Comparison of ENCODE assay signal across 8 cellular contexts in the genomic region with DNA sequence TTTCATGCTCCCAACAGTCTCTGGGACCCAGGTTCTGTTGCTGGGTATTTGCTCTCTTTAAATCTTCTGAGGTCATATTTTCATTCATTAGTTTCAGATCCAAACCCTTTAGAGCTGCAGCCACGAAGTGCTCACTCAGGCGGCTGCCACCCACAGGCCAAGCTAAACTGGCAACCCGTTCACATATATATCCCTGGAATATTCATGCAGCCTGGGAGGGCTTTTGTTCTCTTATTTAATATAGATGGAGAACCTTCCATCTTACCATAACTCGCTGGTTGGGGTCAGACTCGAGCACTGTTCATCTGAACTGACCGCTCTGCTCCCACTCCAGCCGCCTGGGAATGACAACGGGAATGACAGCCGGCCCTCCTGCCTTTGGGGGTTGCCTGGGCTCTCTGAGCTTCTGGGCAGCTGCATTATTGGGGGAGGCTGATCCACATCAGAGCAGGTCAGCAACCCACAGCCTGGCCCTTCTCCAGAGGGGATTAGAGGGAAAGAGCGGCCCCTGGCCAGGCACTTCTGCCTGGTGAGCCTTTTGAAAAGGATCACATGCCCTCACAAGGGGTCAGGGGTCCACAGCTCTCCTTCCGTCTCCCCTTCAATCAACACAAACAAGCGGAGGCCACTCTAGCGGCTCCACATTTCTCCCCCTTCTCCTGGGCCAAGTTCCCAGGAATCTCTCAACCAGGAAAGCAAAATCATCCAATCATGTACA. TPM values are rescaled to one million over a fixed set of nuclear protein-coding genes. Genes with fewer than 3 reads are reported as not detected.
DNase-seq lines count a peak whose midpoint lies in the region; ATAC-seq and TF ChIP-seq lines count a peak whose summit lies in the region.

No MANE protein-coding gene starts in this region.

- H3K4me3 ChIP-seq in testis: no peak overlapping the region

- peak overlapping the region; percentile 50 for H3K27ac Mint-ChIP-seq in CD4-positive, alpha-beta T cell
- H3K27ac Mint-ChIP-seq in effector memory CD8-positive, alpha-beta T cell: peak overlapping the region; percentile 4 to 91
- H3K27ac Mint-ChIP-seq in osteocyte (ENCODE audit: unreplicated experiment): peak overlapping the region; percentile 61

- H3K36me3 Mint-ChIP-seq in CD4-positive, alpha-beta T cell (ENCODE audit: low read depth): peaks cover 24% of the 10 kb centered on the region
- peaks cover 27% of the 10 kb centered on the region for H3K36me3 Mint-ChIP-seq in effector memory CD8-positive, alpha-beta T cell (ENCODE audit: insufficient read depth)
- H3K36me3 Mint-ChIP-seq in osteocyte (ENCODE audit: unreplicated experiment): peaks cover 11% of the 10 kb centered on the region

- intact Hi-C loops in CD4-positive, alpha-beta T cell (cut with DNase I, micrococcal nuclease): loop anchor here in 1 of 2 experiments (10.0 kb wide), 1 partner anchor 56 kb away; the partner anchor contains the start of gene MAFF
- intact Hi-C loops in testis (cut with DNase I; ENCODE audit: low total_unique reads): no loop called here

- no peak for TF ChIP-seq POLR2A in testis (IDR thresholded peaks at IDR 0.05)

- TF ChIP-seq CTCF in CD4-positive, alpha-beta T cell (IDR thresholded peaks at IDR 0.05): no peak
- TF ChIP-seq CTCF in osteocyte (IDR thresholded peaks at IDR 0.05) (no peak), testis (IDR thresholded peaks at IDR 0.05) (peak in 1 of 3 experiments; percentile 13)

- H3K27me3 Mint-ChIP-seq in CD4-positive, alpha-beta T cell: no peaks in the 10 kb centered on the region
- no peaks in the 10 kb centered on the region for H3K27me3 Mint-ChIP-seq in effector memory CD8-positive, alpha-beta T cell
- H3K27me3 Mint-ChIP-seq in osteocyte (ENCODE audit: unreplicated experiment): no peaks in the 10 kb centered on the region

- DNase-seq in CD4-positive, alpha-beta T cell: no peak
- no peak for DNase-seq in effector memory CD8-positive, alpha-beta T cell
- DNase-seq in osteocyte (ENCODE audit: extremely low spot score, unreplicated experiment): no peak
- no peak for DNase-seq in testis
- DNase-seq in NCI-H748 (lab: John Stamatoyannopoulos, UW; ENCODE audit: unreplicated experiment): no peak

- CTCF ChIA-PET in CD4-positive, alpha-beta T cell (lab: Charles Lee): interaction anchor here (0.6 kb wide), 1 partner anchor 159 kb away, joined by 5 read pairs; no protein-coding TSS in a partner anchor

- 61 to 73% methylated on average over 13 of the region's 13 CpGs for WGBS in testis, 2 donors

- POLR2A ChIA-PET in CD4-positive, alpha-beta T cell (lab: Charles Lee): no interaction called here

- H3K4me3 Mint-ChIP-seq in CD4-positive, alpha-beta T cell: no peak overlapping the region
- peak overlapping the region; percentile 13 to 57 for H3K4me3 Mint-ChIP-seq in effector memory CD8-positive, alpha-beta T cell
- no peak overlapping the region for H3K4me3 Mint-ChIP-seq in osteocyte (ENCODE audit: unreplicated experiment)

- H3K9me3 ChIP-seq in CD4-positive, alpha-beta T cell (ENCODE audit: control insufficient read depth, low read length): no peaks in the 10 kb centered on the region
- no peaks in the 10 kb centered on the region for H3K9me3 ChIP-seq in testis

- peaks cover 50% of the 10 kb centered on the region for H3K4me1 Mint-ChIP-seq in CD4-positive, alpha-beta T cell (ENCODE audit: low read depth)
- peaks cover 36 to 38% of the 10 kb centered on the region in 2 donors for H3K4me1 Mint-ChIP-seq in effector memory CD8-positive, alpha-beta T cell (ENCODE audit: low read depth in 2 of 2)
- H3K4me1 Mint-ChIP-seq in osteocyte (ENCODE audit: unreplicated experiment): peaks cover 44% of the 10 kb centered on the region

- no peak overlapping the region for H3K27ac ChIP-seq in CD4-positive, alpha-beta T cell (ENCODE audit: low read depth, low read length)
- peak overlapping the region in 1 of 2 donors; percentile 6 for H3K27ac ChIP-seq in testis

- H3K9me3 Mint-ChIP-seq in CD4-positive, alpha-beta T cell: no peaks in the 10 kb centered on the region
- no peaks in the 10 kb centered on the region for H3K9me3 Mint-ChIP-seq in effector memory CD8-positive, alpha-beta T cell
- H3K9me3 Mint-ChIP-seq in osteocyte (ENCODE audit: unreplicated experiment): no peaks in the 10 kb centered on the region

- peak; percentile 20 for ATAC-seq in CD4-positive, alpha-beta T cell (ENCODE audit: poor library complexity)
- ATAC-seq in HG03442 (IDR thresholded peaks at IDR 0.05; ENCODE audit: unreplicated experiment) (peak; percentile 10), HG02973 (IDR thresholded peaks at IDR 0.05; ENCODE audit: unreplicated experiment) (no peak), HG03108 (IDR thresholded peaks at IDR 0.05; ENCODE audit: unreplicated experiment) (no peak)
- peak; percentile 17 for ATAC-seq in effector memory CD8-positive, alpha-beta T cell (replicated peaks)

- no peaks in the 10 kb centered on the region for H3K27me3 ChIP-seq in CD4-positive, alpha-beta T cell (ENCODE audit: control insufficient read depth, insufficient read depth, low read length)
- no peaks in the 10 kb centered on the region for H3K27me3 ChIP-seq in testis

- H3K36me3 ChIP-seq in testis (ENCODE audit: low read depth, missing control alignments): no peaks in the 10 kb centered on the region

- H3K4me1 ChIP-seq in testis: peaks cover 15% of the 10 kb centered on the region

RNA-seq across cellular contexts. Expression of gene TMEM184B, which starts 11.9 kb away (rescaled TPM):
- 10 to 100 TPM; 49.3 to 50.1 TPM for total RNA-seq in CD4-positive, alpha-beta T cell
- total RNA-seq in osteocyte (88.0 and 90.5 TPM in 2 replicates), testis (10 to 100 TPM; 35.4 to 66.5 TPM)
- 25.2 TPM for polyA plus RNA-seq in testis (ENCODE audit: insufficient read depth, low read depth, low replicate concordance)

RNA-seq across cellular contexts. Expression of gene CSNK1E, which starts 56.3 kb away (rescaled TPM):
- 100 to 1,000 TPM; 208 to 217 TPM for total RNA-seq in CD4-positive, alpha-beta T cell
- 175 and 176 TPM in 2 replicates for total RNA-seq in osteocyte
- 100 to 1,000 TPM; 133 to 134 TPM for total RNA-seq in testis
- polyA plus RNA-seq in testis (ENCODE audit: insufficient read depth, low read depth, low replicate concordance): 69.2 TPM

RNA-seq across cellular contexts. Expression of gene MAFF, which starts 59.1 kb away (rescaled TPM):
- total RNA-seq in CD4-positive, alpha-beta T cell: 10 to 100 TPM; 25.6 to 27.3 TPM
- 9.9 and 17.0 TPM in 2 replicates for total RNA-seq in osteocyte
- 1 to 10 TPM; 3.7 to 5.8 TPM for total RNA-seq in testis
- 3.2 TPM for polyA plus RNA-seq in testis (ENCODE audit: insufficient read depth, low read depth, low replicate concordance)

Comparison
In these comparisons a context has a peak if more than half of its experiments do, and no peak if none do; other contexts are left out.
1. ATAC-seq: peak in CD4-positive, alpha-beta T cell (single experiment), HG03442 (single experiment) and effector memory CD8-positive, alpha-beta T cell (single experiment); none in HG02973 (single experiment) and HG03108 (single experiment).
2. H3K4me3 Mint-ChIP-seq: peak in effector memory CD8-positive, alpha-beta T cell (2 of 2); none in CD4-positive, alpha-beta T cell (single experiment) and osteocyte (single experiment).
3. Peak in every context shown above with its lines, with median percentiles within 50 percentile points of each other: H3K27ac Mint-ChIP-seq.